ENCODE assay signal across 8 cellular contexts in genomic region chr10:100912013-100912608, GRCh38. TPM values are rescaled to one million over a fixed set of nuclear protein-coding genes. Genes with fewer than 3 reads are reported as not detected.
A peak's percentile ranks its signal among the peaks of the same experiment; 100 is the strongest.
DNase-seq lines count a peak whose midpoint lies in the region; ATAC-seq, FAIRE-seq and TF ChIP-seq lines count a peak whose summit lies in the region.

No MANE protein-coding gene starts in this region.

- H3K27ac Mint-ChIP-seq in activated naive CD8-positive, alpha-beta T cell treated with anti-CD3 and anti-CD28 coated beads for 36 hours, result peak overlapping the region; percentile 98

- peaks cover 34% of the 10 kb centered on the region for H3K79me2 ChIP-seq in ACC112 (ENCODE audit: control insufficient read depth, insufficient read depth, low read length, unreplicated experiment)
- H3K79me2 ChIP-seq in GM23248 (ENCODE audit: insufficient read depth), result peaks cover 39% of the 10 kb centered on the region

- peaks cover 9% of the 10 kb centered on the region for H3K36me3 ChIP-seq in ACC112 (ENCODE audit: insufficient read depth, low read length)
- H3K36me3 ChIP-seq in GM23248 (ENCODE audit: low read depth), result peaks cover 16% of the 10 kb centered on the region; the same call in 1 of the 2 replicates
- H3K36me3 ChIP-seq in thoracic aorta, result peaks cover 7% of the 10 kb centered on the region

- DNase-seq in GM23248, result peak; percentile 44
- no peak for DNase-seq in activated naive CD8-positive, alpha-beta T cell treated with anti-CD3 and anti-CD28 coated beads for 36 hours
- DNase-seq in thoracic aorta (ENCODE audit: low spot score), result no peak
- DNase-seq in GM19240 (ENCODE audit: insufficient read length, low spot score), result no peak
- DNase-seq in NK-92 treated with Interleukin-12 subunit alpha and Interleukin-12 subunit beta, amount 100 ng/mL, for 24 hours (lab: John Stamatoyannopoulos, UW), result no peak

- H3K4me3 ChIP-seq in ACC112 (ENCODE audit: low read depth, low read length) (peak overlapping the region; percentile 100), GM23248 (peak overlapping the region; percentile 98), thoracic aorta (peak overlapping the region; percentile 97)

- H3K4me2 ChIP-seq in GM23248 (ENCODE audit: unreplicated experiment), result peak overlapping the region; percentile 92

- H3K9me3 Mint-ChIP-seq in activated naive CD8-positive, alpha-beta T cell treated with anti-CD3 and anti-CD28 coated beads for 36 hours, result no peaks in the 10 kb centered on the region

- H3K36me3 Mint-ChIP-seq in activated naive CD8-positive, alpha-beta T cell treated with anti-CD3 and anti-CD28 coated beads for 36 hours, result peaks cover 12% of the 10 kb centered on the region

- H3K27ac ChIP-seq in ACC112 (ENCODE audit: low read depth, low read length) (peak overlapping the region; percentile 77), GM23248 (peak overlapping the region; percentile 82), thoracic aorta (peak overlapping the region; percentile 86 to 92)

- FAIRE-seq in islet of Langerhans (lab: Jason Lieb, UNC), result peak; percentile 43

- no peaks in the 10 kb centered on the region for H3K27me3 Mint-ChIP-seq in activated naive CD8-positive, alpha-beta T cell treated with anti-CD3 and anti-CD28 coated beads for 36 hours

- in situ Hi-C loops in GM23248 (cut with MboI), result no loop called here

- no peaks in the 10 kb centered on the region for H3F3A ChIP-seq in GM23248 (ENCODE audit: insufficient read depth)

- H3K9ac ChIP-seq in GM23248, result peak overlapping the region; percentile 87

- no peaks in the 10 kb centered on the region for H3K9me2 ChIP-seq in GM23248 (ENCODE audit: insufficient read depth)

- H3K4me3 Mint-ChIP-seq in activated naive CD8-positive, alpha-beta T cell treated with anti-CD3 and anti-CD28 coated beads for 36 hours, result peak overlapping the region; percentile 98

- peak; percentile 9 for ATAC-seq in thoracic aorta (ENCODE audit: insufficient number of reproducible peaks, low FRiP score, low read depth)
- ATAC-seq in HG03159 (IDR thresholded peaks at IDR 0.05; ENCODE audit: unreplicated experiment), result no peak

- TF ChIP-seq CTCF in thoracic aorta (IDR thresholded peaks at IDR 0.05), result no peak

- H4K20me1 ChIP-seq in GM23248 (ENCODE audit: insufficient read depth), result no peaks in the 10 kb centered on the region; the same call in 1 of the 2 replicates

- 12% methylated on average over 12 of the region's 12 CpGs for WGBS in GM23248 (ENCODE audit: low coverage in 1 of 2, low lambda C conversion rate in 2 of 2, missing lambda C conversion rate in 2 of 2), 2 experiments

- H3K9me3 ChIP-seq in GM23248 (ENCODE audit: low read depth) (no peaks in the 10 kb centered on the region), thoracic aorta (no peaks in the 10 kb centered on the region)

- H3K4me1 ChIP-seq in ACC112 (ENCODE audit: control insufficient read depth, insufficient read depth, low read length, unreplicated experiment) (peaks cover 56% of the 10 kb centered on the region), GM23248 (ENCODE audit: insufficient read depth) (peaks cover 27% of the 10 kb centered on the region), thoracic aorta (ENCODE audit: control insufficient read depth in 1 of 2, low read depth in 2 of 2) (peaks cover 9 to 29% of the 10 kb centered on the region in 2 donors)

- H2AFZ ChIP-seq in ACC112 (ENCODE audit: low read length, unreplicated experiment), result peak overlapping the region; percentile 55
- H2AFZ ChIP-seq in GM23248, result peak overlapping the region; percentile 86

- peaks cover 33% of the 10 kb centered on the region for H3K4me1 Mint-ChIP-seq in activated naive CD8-positive, alpha-beta T cell treated with anti-CD3 and anti-CD28 coated beads for 36 hours

- H3K27me3 ChIP-seq in ACC112 (ENCODE audit: insufficient read depth, low read length) (no peaks in the 10 kb centered on the region), GM23248 (replicated peaks; ENCODE audit: insufficient read depth) (no peaks in the 10 kb centered on the region), thoracic aorta (replicated peaks; ENCODE audit: insufficient read depth) (no peaks in the 10 kb centered on the region)

RNA-seq across cellular contexts. Expression of gene SLF2, which starts 0.7 kb away (rescaled TPM):
- total RNA-seq in GM23248 (2014; rRNA removed; shearing (Covaris generic)), result 15.6 and 18.2 TPM in 2 replicates
- polyA plus RNA-seq in GM23248 (2016; fragmentation: Nextera tagmentation; extraction: Ambion mirVana), result 11.7 and 12.5 TPM in 2 replicates
- 10 to 100 TPM; 30.2 to 30.5 TPM for total RNA-seq in activated naive CD8-positive, alpha-beta T cell treated with anti-CD3 and anti-CD28 coated beads for 36 hours
- 10 to 100 TPM; 14.6 to 41.6 TPM for total RNA-seq in thoracic aorta

RNA-seq across cellular contexts. Expression of gene SEMA4G, which starts 57.2 kb away (rescaled TPM):
- total RNA-seq in GM23248 (2014; rRNA removed; shearing (Covaris generic)), result 0.11 TPM in 1 of 2 replicates, not detected in the other
- 0.44 and 1.1 TPM in 2 replicates for polyA plus RNA-seq in GM23248 (2016; fragmentation: Nextera tagmentation; extraction: Ambion mirVana)
- 1 to 10 TPM in 1 of 2 experiments, under 1 TPM in 1; 0.89 to 1.0 TPM for total RNA-seq in activated naive CD8-positive, alpha-beta T cell treated with anti-CD3 and anti-CD28 coated beads for 36 hours
- total RNA-seq in thoracic aorta, result 1 to 10 TPM; 3.5 to 4.3 TPM
